14 cellular contexts compared by ENCODE assay signal in genomic region chr11:10379433-10379832, GRCh38.
A peak's percentile ranks its signal among the peaks of the same experiment; 100 is the strongest.
DNase-seq lines count a peak whose midpoint lies in the region; ATAC-seq and TF ChIP-seq lines count a peak whose summit lies in the region.
"Had no signal": no experiment of that assay in that cellular context is flagged by ENCODE, and none has a peak within 500 bp of the region (broad histone marks: within the 10 kb centered on the region; RNA-seq: fewer than 3 reads in every experiment).

No MANE protein-coding gene starts in this region.

- no peaks in the 10 kb centered on the region for H3K9me3 Mint-ChIP-seq in nephron
- H3K9me3 Mint-ChIP-seq in activated T-cell treated with anti-CD3 and anti-CD28 coated beads, Interleukin-2, amount 50 U/mL, for 4 hours: no peaks in the 10 kb centered on the region
- H3K9me3 Mint-ChIP-seq: activated naive CD4-positive, alpha-beta T cell treated with anti-CD3 and anti-CD28 coated beads, Interleukin-2, amount 50 U/mL, for 24 hours had no signal

- H3K36me3 Mint-ChIP-seq in nephron (ENCODE audit: low read depth): no peaks in the 10 kb centered on the region
- no peaks in the 10 kb centered on the region for H3K36me3 Mint-ChIP-seq in activated T-cell treated with anti-CD3 and anti-CD28 coated beads, Interleukin-2, amount 50 U/mL, for 4 hours (ENCODE audit: insufficient read depth)
- H3K36me3 Mint-ChIP-seq: activated naive CD4-positive, alpha-beta T cell treated with anti-CD3 and anti-CD28 coated beads, Interleukin-2, amount 50 U/mL, for 24 hours had no signal

- peak; percentile 30 for DNase-seq in AG08396 (ENCODE audit: low spot score)
- DNase-seq in HS-5 (ENCODE audit: low read depth): peak; percentile 83
- peak; percentile 64 for DNase-seq in dedifferentiated amniotic fluid mesenchymal stem cell (ENCODE audit: extremely low spot score)
- DNase-seq in activated T-cell treated with anti-CD3 and anti-CD28 coated beads, Interleukin-2, amount 50 U/mL, for 4 hours: no peak
- no peak for DNase-seq in activated CD4-positive, CD25-positive, alpha-beta regulatory T cell treated with anti-CD3 and anti-CD28 coated beads, Interleukin-2, amount 50 U/mL, for 72 hours
- DNase-seq: activated CD8-positive, alpha-beta memory T cell treated with anti-CD3 and anti-CD28 coated beads, Interleukin-2, amount 50 U/mL, for 48 hours; cortex of kidney; substantia nigra; T-helper 17 cell had no signal

- peaks cover 12% of the 10 kb centered on the region for H3K27me3 Mint-ChIP-seq in nephron (ENCODE audit: low read depth)
- peaks cover 6% of the 10 kb centered on the region for H3K27me3 Mint-ChIP-seq in activated T-cell treated with anti-CD3 and anti-CD28 coated beads, Interleukin-2, amount 50 U/mL, for 4 hours (ENCODE audit: low read depth)

- peaks cover 23% of the 10 kb centered on the region for H3K4me1 Mint-ChIP-seq in nephron
- no peaks in the 10 kb centered on the region for H3K4me1 Mint-ChIP-seq in activated T-cell treated with anti-CD3 and anti-CD28 coated beads, Interleukin-2, amount 50 U/mL, for 4 hours (ENCODE audit: low read depth)
- H3K4me1 Mint-ChIP-seq: activated naive CD4-positive, alpha-beta T cell treated with anti-CD3 and anti-CD28 coated beads, Interleukin-2, amount 50 U/mL, for 24 hours; T-helper 17 cell had no signal

- peak overlapping the region in 2 of 3 experiments; percentile 42 to 46 for H3K27ac Mint-ChIP-seq in nephron
- H3K27ac Mint-ChIP-seq: activated naive CD4-positive, alpha-beta T cell treated with anti-CD3 and anti-CD28 coated beads, Interleukin-2, amount 50 U/mL, for 24 hours; T-helper 17 cell had no signal

- H3K4me3 Mint-ChIP-seq in nephron: no peak overlapping the region
- H3K4me3 Mint-ChIP-seq in activated T-cell treated with anti-CD3 and anti-CD28 coated beads, Interleukin-2, amount 50 U/mL, for 4 hours: no peak overlapping the region
- H3K4me3 Mint-ChIP-seq: activated naive CD4-positive, alpha-beta T cell treated with anti-CD3 and anti-CD28 coated beads, Interleukin-2, amount 50 U/mL, for 24 hours; T-helper 17 cell had no signal

- ATAC-seq in activated T-cell treated with anti-CD3 and anti-CD28 coated beads, Interleukin-2, amount 50 U/mL, for 4 hours: no peak
- ATAC-seq in GM19397 (IDR thresholded peaks at IDR 0.05; ENCODE audit: unreplicated experiment) (no peak), HG02938 (IDR thresholded peaks at IDR 0.05; ENCODE audit: unreplicated experiment) (no peak)
- ATAC-seq: activated CD4-positive, CD25-positive, alpha-beta regulatory T cell treated with anti-CD3 and anti-CD28 coated beads, Interleukin-2, amount 50 U/mL, for 24 hours; T-helper 17 cell had no signal

- no peak for TF ChIP-seq CTCF in nephron (IDR thresholded peaks at IDR 0.05; ENCODE audit: unreplicated experiment in 3 of 3)

Comparison
In these comparisons a context has a peak if more than half of its experiments do, and no peak if none do; other contexts are left out.
1. DNase-seq: peak in AG08396 (single experiment), HS-5 (single experiment) and dedifferentiated amniotic fluid mesenchymal stem cell (single experiment); none in activated T-cell treated with anti-CD3 and anti-CD28 coated beads, Interleukin-2, amount 50 U/mL, for 4 hours (single experiment) and activated CD4-positive, CD25-positive, alpha-beta regulatory T cell treated with anti-CD3 and anti-CD28 coated beads, Interleukin-2, amount 50 U/mL, for 72 hours (single experiment).